8 cellular contexts compared by ENCODE assay signal in the genomic region with DNA sequence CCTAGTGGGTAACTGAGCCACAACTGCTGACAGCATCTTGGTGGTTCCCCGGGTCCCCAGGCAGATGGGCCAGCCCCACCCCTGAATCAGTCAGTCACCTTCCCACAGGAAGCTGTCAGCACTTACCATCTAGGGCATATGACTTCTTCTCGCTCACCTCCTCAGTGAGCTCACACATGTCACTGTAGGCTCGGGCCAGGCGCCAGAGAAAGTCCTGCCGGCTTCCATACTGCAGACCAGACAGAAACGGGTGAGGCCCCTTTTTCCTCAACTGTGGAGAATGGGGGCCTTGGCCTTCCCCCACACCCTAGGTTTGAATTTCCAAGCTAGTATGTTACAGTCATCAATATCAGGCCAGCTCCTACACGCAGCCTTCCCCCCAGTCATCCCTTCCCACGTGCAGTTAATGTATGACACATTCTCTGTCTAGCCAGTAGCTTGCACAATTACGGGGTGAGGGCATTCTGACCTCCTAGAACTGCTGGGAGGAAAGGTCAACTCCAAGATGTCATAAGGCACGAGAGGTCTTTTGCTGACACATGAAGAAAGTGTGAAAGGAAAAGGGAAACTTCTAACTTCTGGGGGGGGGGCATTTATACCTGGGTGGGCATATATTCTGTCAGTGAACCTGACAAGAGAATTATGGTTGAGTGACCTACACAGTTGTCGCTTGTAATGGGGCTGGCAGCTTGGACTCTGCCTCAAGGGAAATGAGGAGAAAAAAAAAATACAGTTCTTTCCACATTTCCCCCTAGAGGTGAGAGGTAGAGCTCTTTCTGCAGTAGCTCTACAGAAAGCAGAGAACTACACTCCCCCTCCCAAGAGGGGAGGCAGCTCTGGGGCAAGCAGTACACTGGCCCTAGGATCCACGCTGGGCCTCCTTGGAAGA.
DNase-seq lines count a peak whose midpoint lies in the region; ATAC-seq and TF ChIP-seq lines count a peak whose summit lies in the region.

No MANE protein-coding gene starts in this region.

- H3K27ac ChIP-seq in effector memory CD4-positive, alpha-beta T cell (ENCODE audit: insufficient read depth, low read length, poor library complexity, severe bottlenecking), result peak overlapping the region; percentile 70
- H3K27ac ChIP-seq in skin epidermis, result peak overlapping the region in 14 of 21 experiments; percentile 6 to 78 (median 48)
- no peak overlapping the region for H3K27ac ChIP-seq in coronary artery

- ATAC-seq in HG02973 (IDR thresholded peaks at IDR 0.05; ENCODE audit: unreplicated experiment) (no peak), GM19395 (IDR thresholded peaks at IDR 0.05; ENCODE audit: unreplicated experiment) (no peak)

- H3K9me3 ChIP-seq in effector memory CD4-positive, alpha-beta T cell (ENCODE audit: control insufficient read depth, low read length), result no peaks in the 10 kb centered on the region

- DNase-seq in HCEC 1CT, result peak; percentile 89
- peak; percentile 55 for DNase-seq in T-helper 9 cell
- DNase-seq in effector memory CD4-positive, alpha-beta T cell, result peak; percentile 66
- DNase-seq in NCI-H524 (lab: John Stamatoyannopoulos, UW), result no peak
- no peak for DNase-seq in coronary artery (ENCODE audit: low spot score)

- H3K27me3 ChIP-seq in effector memory CD4-positive, alpha-beta T cell (replicated peaks; ENCODE audit: control insufficient read depth, insufficient read depth, low read length, poor library complexity, severe bottlenecking), result no peaks in the 10 kb centered on the region

- TF ChIP-seq CTCF in coronary artery (IDR thresholded peaks at IDR 0.05), result no peak

- H3K36me3 ChIP-seq in effector memory CD4-positive, alpha-beta T cell (ENCODE audit: control insufficient read depth, insufficient read depth, low read length), result peaks cover 32% of the 10 kb centered on the region

- peaks cover 11% of the 10 kb centered on the region for H3K4me1 ChIP-seq in effector memory CD4-positive, alpha-beta T cell (ENCODE audit: control insufficient read depth, insufficient read depth, low read length, poor library complexity, severe bottlenecking)

- H3K4me3 ChIP-seq in effector memory CD4-positive, alpha-beta T cell (ENCODE audit: insufficient read depth, low read depth, low read length, poor library complexity, severe bottlenecking), result no peak overlapping the region
- H3K4me3 ChIP-seq in skin epidermis, result no peak overlapping the region
- H3K4me3 ChIP-seq in coronary artery, result no peak overlapping the region

Comparison
In these comparisons a context has a peak if more than half of its experiments do, and no peak if none do; other contexts are left out.
1. DNase-seq: peak in HCEC 1CT (single experiment), T-helper 9 cell (single experiment) and effector memory CD4-positive, alpha-beta T cell (3 of 3); none in NCI-H524 (0 of 2) and coronary artery (single experiment).
2. H3K27ac ChIP-seq: peak in effector memory CD4-positive, alpha-beta T cell (single experiment) and skin epidermis (14 of 21); none in coronary artery (0 of 2).